In the genomic region with DNA sequence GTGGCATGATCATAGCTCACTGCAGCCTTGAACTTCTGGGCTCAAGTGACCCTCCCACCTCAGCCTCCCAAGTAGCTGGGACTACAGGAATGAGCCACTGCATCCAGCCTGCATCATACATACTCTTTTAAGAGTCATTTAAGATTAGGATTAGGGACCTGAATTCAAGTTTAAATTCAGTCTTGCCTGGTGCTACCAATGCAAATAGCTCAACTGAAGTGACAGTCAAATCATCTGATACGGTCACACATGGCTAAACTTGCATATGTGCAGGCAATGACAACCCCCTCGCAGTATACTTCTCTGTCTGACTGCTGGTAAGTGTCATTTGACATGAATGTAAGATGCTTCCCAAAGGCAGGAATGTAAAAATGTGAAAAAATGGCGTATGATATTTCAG, we compare ENCODE assay signal across 10 cellular contexts. TPM values are rescaled to one million over a fixed set of nuclear protein-coding genes. Genes with fewer than 3 reads are reported as not detected.
A peak's percentile ranks its signal among the peaks of the same experiment; 100 is the strongest.
DNase-seq lines count a peak whose midpoint lies in the region; ATAC-seq lines count a peak whose summit lies in the region.
"Had no signal": no experiment of that assay in that cellular context is flagged by ENCODE, and none has a peak within 500 bp of the region (broad histone marks: within the 10 kb centered on the region; RNA-seq: fewer than 3 reads in every experiment).

No MANE protein-coding gene starts in this region.

- DNase-seq in trophoblast cell = peak; percentile 30 to 78
- no peak for DNase-seq in NCI-H1694 treated with DMSO at 0.1 percent for 48 hours (lab: John Stamatoyannopoulos, UW)
- DNase-seq in NCI-H2107 (lab: John Stamatoyannopoulos, UW) = no peak
- DNase-seq in epidermal melanocyte (ENCODE audit: insufficient read length, low spot score) = no peak
- DNase-seq in mesenchymal stem cell = no peak
- DNase-seq: NCI-H1092; stimulated activated CD4-positive, alpha-beta T cell treated with anti-CD3 and anti-CD28 coated beads, Interleukin-4, amount 100 ng/mL, for 4 hours had no signal

- H3K9me3 ChIP-seq in trophoblast cell (ENCODE audit: insufficient read depth, low read depth, low read length) = no peaks in the 10 kb centered on the region
- no peaks in the 10 kb centered on the region for H3K9me3 ChIP-seq in mesenchymal stem cell (ENCODE audit: control insufficient read depth, low read length)

- H2BK5ac ChIP-seq in trophoblast cell (ENCODE audit: low read depth, low read length, poor library complexity) = no peak overlapping the region
- no peak overlapping the region for H2BK5ac ChIP-seq in mesenchymal stem cell (ENCODE audit: low read depth, low read length, poor library complexity, severe bottlenecking)

- H4K8ac ChIP-seq in trophoblast cell (ENCODE audit: low read depth, low read length) (no peak overlapping the region), mesenchymal stem cell (ENCODE audit: low read length) (no peak overlapping the region)

- no peak overlapping the region for H2BK12ac ChIP-seq in trophoblast cell (ENCODE audit: low read length)
- no peak overlapping the region for H2BK12ac ChIP-seq in mesenchymal stem cell (ENCODE audit: low read length in 2 of 2)

- H3K14ac ChIP-seq in trophoblast cell (ENCODE audit: low read length) = no peak overlapping the region
- no peak overlapping the region for H3K14ac ChIP-seq in mesenchymal stem cell (ENCODE audit: low read length in 2 of 2)

- H3K36me3 ChIP-seq in trophoblast cell (ENCODE audit: control insufficient read depth in 1 of 2, insufficient read depth in 2 of 2, low read length in 2 of 2) (no peaks in the 10 kb centered on the region), mesenchymal stem cell (ENCODE audit: control insufficient read depth in 1 of 2, insufficient read depth in 2 of 2, low read depth in 1 of 2, low read length in 2 of 2) (no peaks in the 10 kb centered on the region)

- no CpG with 5 or more reads among the region's 3 CpGs for WGBS in trophoblast cell (ENCODE audit: extremely low coverage, insufficient coverage, insufficient read length)
- WGBS in mesenchymal stem cell = 88% methylated on average over 3 of the region's 3 CpGs

- H3K9ac ChIP-seq in trophoblast cell (ENCODE audit: low read length) (no peak overlapping the region), mesenchymal stem cell (ENCODE audit: low read length) (no peak overlapping the region)

- no peaks in the 10 kb centered on the region for H3K79me2 ChIP-seq in trophoblast cell (ENCODE audit: control insufficient read depth, insufficient read depth, low read length, poor library complexity)

- H2AK5ac ChIP-seq in trophoblast cell (ENCODE audit: low read length) (no peak overlapping the region), mesenchymal stem cell (ENCODE audit: low read length, severe bottlenecking) (no peak overlapping the region)

- no peak overlapping the region for H3K23ac ChIP-seq in trophoblast cell (ENCODE audit: low read length)
- no peak overlapping the region for H3K23ac ChIP-seq in mesenchymal stem cell (ENCODE audit: low read length in 2 of 2)

- peaks cover 0 to 6% of the 10 kb centered on the region in 2 experiments for H3K4me1 ChIP-seq in trophoblast cell (ENCODE audit: control insufficient read depth in 1 of 2, insufficient read depth in 2 of 2, low read length in 2 of 2)
- H3K4me1 ChIP-seq in mesenchymal stem cell (ENCODE audit: control insufficient read depth, insufficient read depth, low read depth, low read length) = no peaks in the 10 kb centered on the region

- no peaks in the 10 kb centered on the region for H3K27me3 ChIP-seq in trophoblast cell (ENCODE audit: insufficient read depth, low read length)
- H3K27me3 ChIP-seq in mesenchymal stem cell (ENCODE audit: control insufficient read depth in 1 of 2, insufficient read depth in 1 of 2, low read length in 2 of 2) = peaks cover 0 to 15% of the 10 kb centered on the region in 2 experiments

- H2AFZ ChIP-seq in trophoblast cell (ENCODE audit: insufficient read depth, low read length, poor library complexity) (no peak overlapping the region), mesenchymal stem cell (ENCODE audit: low read depth, low read length) (no peak overlapping the region)

- no peak overlapping the region for H3K4me2 ChIP-seq in trophoblast cell (ENCODE audit: low read length)
- no peak overlapping the region for H3K4me2 ChIP-seq in mesenchymal stem cell (ENCODE audit: low read length, poor library complexity, severe bottlenecking)

- H3K27ac ChIP-seq in trophoblast cell (ENCODE audit: low read depth, low read length) (no peak overlapping the region), mesenchymal stem cell (ENCODE audit: low read length, poor library complexity, severe bottlenecking) (no peak overlapping the region)

- H4K91ac ChIP-seq in trophoblast cell (ENCODE audit: low read depth, low read length) = no peak overlapping the region
- no peak overlapping the region for H4K91ac ChIP-seq in mesenchymal stem cell (ENCODE audit: low read length)

- H3K79me1 ChIP-seq in trophoblast cell (ENCODE audit: low read length) (no peaks in the 10 kb centered on the region), mesenchymal stem cell (replicated peaks; ENCODE audit: low read length, poor library complexity, severe bottlenecking) (no peaks in the 10 kb centered on the region)

- H2BK120ac ChIP-seq in trophoblast cell (ENCODE audit: insufficient read depth, low read length, poor library complexity) (no peak overlapping the region), mesenchymal stem cell (ENCODE audit: low read depth, low read length) (no peak overlapping the region)

- H4K12ac ChIP-seq in trophoblast cell (ENCODE audit: low read depth, low read length) = no peak overlapping the region

- no peak overlapping the region for H3K4me3 ChIP-seq in trophoblast cell (ENCODE audit: low read depth, low read length)
- no peak overlapping the region for H3K4me3 ChIP-seq in mesenchymal stem cell (ENCODE audit: insufficient read depth in 1 of 2, low read depth in 1 of 2, low read length in 2 of 2)

- H3K4ac ChIP-seq in trophoblast cell (ENCODE audit: low read depth, low read length) = no peak overlapping the region
- no peak overlapping the region for H3K4ac ChIP-seq in mesenchymal stem cell (ENCODE audit: low read depth in 1 of 2, low read length in 2 of 2)

- peak; percentile 46 for ATAC-seq in GM19023 (IDR thresholded peaks at IDR 0.05; ENCODE audit: unreplicated experiment)
- peak; percentile 51 for ATAC-seq in HG02610 (IDR thresholded peaks at IDR 0.05; ENCODE audit: unreplicated experiment)
- ATAC-seq in HG03565 (IDR thresholded peaks at IDR 0.05; ENCODE audit: unreplicated experiment) = peak; percentile 37

- no peak overlapping the region for H2BK15ac ChIP-seq in mesenchymal stem cell (ENCODE audit: low read depth, poor library complexity, severe bottlenecking)

- H3K18ac ChIP-seq in trophoblast cell (ENCODE audit: low read length) (no peak overlapping the region), mesenchymal stem cell (ENCODE audit: low read depth in 1 of 2, low read length in 2 of 2) (no peak overlapping the region)

RNA-seq across cellular contexts. Expression of gene TMEM131, which starts 31.8 kb away (rescaled TPM):
- 32.3 and 32.6 TPM in 2 replicates for polyA plus RNA-seq in trophoblast cell (2013)
- 35.4 TPM for polyA plus RNA-seq in mesenchymal stem cell (2013, experiment 1 of 2)
- polyA plus RNA-seq in mesenchymal stem cell (2013, experiment 2 of 2) = 35.0 TPM

RNA-seq across cellular contexts. Expression of gene VWA3B, which starts 59.4 kb away (rescaled TPM):
- polyA plus RNA-seq in trophoblast cell (2013) = 0.18 TPM in 1 of 2 replicates, not detected in the other
- polyA plus RNA-seq in mesenchymal stem cell (2013, experiment 1 of 2) = not detected
- not detected for polyA plus RNA-seq in mesenchymal stem cell (2013, experiment 2 of 2)

Comparison
In these comparisons a context has a peak if more than half of its experiments do, and no peak if none do; other contexts are left out.
1. DNase-seq: peak in trophoblast cell (2 of 2); none in NCI-H1694 treated with DMSO at 0.1 percent for 48 hours (single experiment), NCI-H2107 (single experiment), epidermal melanocyte (single experiment) and mesenchymal stem cell (single experiment).
2. Peak in every context shown above with its lines, with median percentiles within 50 percentile points of each other: ATAC-seq.